In genomic region chr14:103519837-103520212, GRCh38 we compare ENCODE assay signal across 1 cellular context.
TF ChIP-seq lines count a peak whose summit lies in the region.

No MANE protein-coding gene starts in this region.

TF ChIP-seq in SK-N-SH, 30 proteins besides CTCF, POLR2A, EP300 and RAD21 (continued from another document):
- TF ChIP-seq MAX (IDR thresholded peaks at IDR 0.05; ENCODE audit: low read depth): no peak
- TF ChIP-seq, protein P1, sequence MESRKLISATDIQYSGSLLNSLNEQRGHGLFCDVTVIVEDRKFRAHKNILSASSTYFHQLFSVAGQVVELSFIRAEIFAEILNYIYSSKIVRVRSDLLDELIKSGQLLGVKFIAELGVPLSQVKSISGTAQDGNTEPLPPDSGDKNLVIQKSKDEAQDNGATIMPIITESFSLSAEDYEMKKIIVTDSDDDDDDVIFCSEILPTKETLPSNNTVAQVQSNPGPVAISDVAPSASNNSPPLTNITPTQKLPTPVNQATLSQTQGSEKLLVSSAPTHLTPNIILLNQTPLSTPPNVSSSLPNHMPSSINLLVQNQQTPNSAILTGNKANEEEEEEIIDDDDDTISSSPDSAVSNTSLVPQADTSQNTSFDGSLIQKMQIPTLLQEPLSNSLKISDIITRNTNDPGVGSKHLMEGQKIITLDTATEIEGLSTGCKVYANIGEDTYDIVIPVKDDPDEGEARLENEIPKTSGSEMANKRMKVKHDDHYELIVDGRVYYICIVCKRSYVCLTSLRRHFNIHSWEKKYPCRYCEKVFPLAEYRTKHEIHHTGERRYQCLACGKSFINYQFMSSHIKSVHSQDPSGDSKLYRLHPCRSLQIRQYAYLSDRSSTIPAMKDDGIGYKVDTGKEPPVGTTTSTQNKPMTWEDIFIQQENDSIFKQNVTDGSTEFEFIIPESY (IDR thresholded peaks at IDR 0.05; ENCODE audit: borderline replicate concordance, low read depth): no peak
- TF ChIP-seq USF1 (IDR thresholded peaks at IDR 0.05; ENCODE audit: borderline replicate concordance, low read depth): no peak
TF ChIP-seq in SK-N-SH: peak in this region for 0.
